Comparison of ENCODE assay signal across 14 cellular contexts in the genomic region with DNA sequence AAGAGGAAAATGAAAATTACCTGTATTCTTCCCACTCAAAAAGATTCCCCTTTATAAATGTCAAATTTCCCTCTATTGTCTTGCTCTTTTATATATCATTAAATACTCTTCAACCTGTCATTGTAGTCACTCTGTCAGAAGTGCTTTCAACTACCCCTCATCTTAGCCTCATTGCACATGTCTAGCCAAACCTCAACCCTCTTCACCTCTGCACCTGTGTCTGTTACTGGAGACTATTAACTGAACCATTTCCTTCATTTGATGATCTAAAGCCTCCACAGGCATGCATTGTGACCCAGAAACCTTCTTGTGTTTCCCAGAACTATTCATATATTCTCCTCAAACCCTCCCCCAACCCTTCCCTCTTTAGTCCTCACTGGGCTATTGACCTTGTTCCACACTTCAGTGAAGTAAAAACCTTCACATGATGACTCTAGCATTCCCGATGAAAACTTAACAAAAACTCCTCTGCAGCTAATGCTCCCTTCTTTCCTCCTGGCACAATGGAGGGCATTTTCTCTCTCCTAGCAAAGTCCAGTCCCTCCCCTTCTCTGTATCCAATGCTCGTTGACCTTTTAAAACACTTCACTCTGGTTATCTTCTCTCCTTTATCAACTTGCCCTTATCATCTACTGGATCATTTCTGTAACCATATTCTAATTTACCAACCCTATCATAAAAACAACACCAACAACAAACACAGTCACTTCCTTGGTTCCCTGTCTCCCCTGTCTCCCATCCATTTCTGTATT.
DNase-seq lines count a peak whose midpoint lies in the region.
"Had no signal": no experiment of that assay in that cellular context is flagged by ENCODE, and none has a peak within 500 bp of the region (broad histone marks: within the 10 kb centered on the region; RNA-seq: fewer than 3 reads in every experiment).

No MANE protein-coding gene starts in this region.

- in situ Hi-C loops in SK-MEL-5 (cut with HindIII; ENCODE audit: low pct_unique_long_range_greater_than_20kb, low sequenced_read_pairs): no loop called here
- in situ Hi-C loops in G401 (cut with HindIII; ENCODE audit: low sequenced_read_pairs): no loop called here

- no peaks in the 10 kb centered on the region for H3K9me3 ChIP-seq in KOPT-K1 (ENCODE audit: insufficient read depth, low read length, poor library complexity, severe bottlenecking)
- H3K9me3 ChIP-seq: HAP-1, SJCRH30 had no signal

- DNase-seq in DMS79 (lab: John Stamatoyannopoulos, UW): peak; percentile 21
- DNase-seq in SK-MEL-5 (ENCODE audit: low read depth, low spot score): peak; percentile 14
- DNase-seq in left kidney (ENCODE audit: low read depth, low spot score): peak; percentile 70
- DNase-seq in NCI-H774 (lab: John Stamatoyannopoulos, UW): no peak
- no peak for DNase-seq in G401 (ENCODE audit: low spot score)
- DNase-seq in SKM-1 treated with dmso at 0.1 percent for 144 hours (lab: John Stamatoyannopoulos, UW; ENCODE audit: unreplicated experiment): no peak
- no peak for DNase-seq in activated CD4-positive, alpha-beta T cell treated with anti-CD3 and anti-CD28 coated beads, Interleukin-2, amount 50 U/mL, for 48 hours
- DNase-seq: C1 segment of cervical spinal cord, Kasumi-1, NCI-H1105, PC-3, SJCRH30 had no signal

- peak overlapping the region; percentile 43 for H3K27ac ChIP-seq in KOPT-K1 (ENCODE audit: low read depth, low read length, poor library complexity, severe bottlenecking)
- H3K27ac ChIP-seq: SJCRH30 had no signal

- H3K36me3 ChIP-seq in KOPT-K1 (ENCODE audit: insufficient read depth, low read length): no peaks in the 10 kb centered on the region
- H3K36me3 ChIP-seq: HAP-1, SJCRH30 had no signal

Comparison
In these comparisons a context has a peak if more than half of its experiments do, and no peak if none do; other contexts are left out.
1. DNase-seq: peak in DMS79 (single experiment), SK-MEL-5 (single experiment) and left kidney (single experiment); none in NCI-H774 (single experiment), G401 (single experiment), SKM-1 treated with dmso at 0.1 percent for 144 hours (single experiment) and activated CD4-positive, alpha-beta T cell treated with anti-CD3 and anti-CD28 coated beads, Interleukin-2, amount 50 U/mL, for 48 hours (0 of 2).